18 cellular contexts compared by ENCODE assay signal in genomic region chr10:13739178-13739577, GRCh38.
DNase-seq lines count a peak whose midpoint lies in the region; ATAC-seq and TF ChIP-seq lines count a peak whose summit lies in the region.
"Had no signal": no experiment of that assay in that cellular context is flagged by ENCODE, and none has a peak within 500 bp of the region (broad histone marks: within the 10 kb centered on the region; RNA-seq: fewer than 3 reads in every experiment).

No MANE protein-coding gene starts in this region.

- H4K20me1 ChIP-seq in IMR-90 (ENCODE audit: insufficient read depth, low read length) = no peaks in the 10 kb centered on the region

- no peak for TF ChIP-seq POLR2A in IMR-90 (IDR thresholded peaks at IDR 0.05; ENCODE audit: low read depth, low read length)

- peaks cover 3% of the 10 kb centered on the region; the same call in 1 of the 2 replicates for H3K9me1 ChIP-seq in IMR-90 (ENCODE audit: insufficient read depth, low read length)

- intact Hi-C loops in IMR-90 (cut with micrococcal nuclease) = no loop called here

- no peak overlapping the region for H3K14ac ChIP-seq in IMR-90 (replicated peaks; ENCODE audit: low read depth, low read length)

- POLR2A ChIA-PET in IMR-90 (lab: Charles Lee; ENCODE audit: unreplicated experiment) = no interaction called here

- no peak overlapping the region for H2BK20ac ChIP-seq in IMR-90 (ENCODE audit: low read depth, low read length)

- no peak overlapping the region for H2AK5ac ChIP-seq in IMR-90 (ENCODE audit: low read depth, low read length)

- no TSS peak for BruUV-seq in IMR-90 (replicated peaks; lab: Mats Ljungman, UMichigan)

- no peak overlapping the region for H4K5ac ChIP-seq in IMR-90 (ENCODE audit: low read depth, low read length)

- no peak overlapping the region for H3K4me3 Mint-ChIP-seq in nephron
- H3K4me3 Mint-ChIP-seq: H9 had no signal

- H3K4me3 ChIP-seq in IMR-90 (ENCODE audit: insufficient read depth, low read depth, low read length) (no peak overlapping the region), SJCRH30 (no peak overlapping the region)
- H3K4me3 ChIP-seq: PC-9, SK-N-MC had no signal

- H3K27me3 ChIP-seq in IMR-90 (ENCODE audit: control insufficient read depth, insufficient read depth, low read length) (no peaks in the 10 kb centered on the region), SJCRH30 (no peaks in the 10 kb centered on the region)

- peaks cover 66% of the 10 kb centered on the region for H3K36me3 Mint-ChIP-seq in nephron (ENCODE audit: low read depth)

- H3K27me3 Mint-ChIP-seq in nephron (ENCODE audit: low read depth) = no peaks in the 10 kb centered on the region

- no peak overlapping the region for H4K91ac ChIP-seq in IMR-90 (ENCODE audit: insufficient read depth, low read depth, low read length)

- no peak for TF ChIP-seq RAD21 in IMR-90 (IDR thresholded peaks at IDR 0.05; ENCODE audit: low read length)

- peak overlapping the region in 2 of 3 experiments; percentile 24 to 63 for H3K27ac Mint-ChIP-seq in nephron

- dilution Hi-C loops in IMR-90 (cut with HindIII; ENCODE audit: low sequenced_read_pairs, unreplicated experiment) = no loop called here

- H2BK5ac ChIP-seq in IMR-90 (ENCODE audit: low read depth, low read length, poor library complexity, severe bottlenecking) = no peak overlapping the region

- H3K27ac ChIP-seq in IMR-90 (ENCODE audit: insufficient read depth, low read length) = no peak overlapping the region
- no peak overlapping the region for H3K27ac ChIP-seq in SJCRH30
- H3K27ac ChIP-seq: 22Rv1, PC-9, SK-N-MC had no signal

- no peak overlapping the region for H2AK9ac ChIP-seq in IMR-90 (replicated peaks; ENCODE audit: low read depth, low read length, poor library complexity)

- no peak overlapping the region for H3K4me2 ChIP-seq in IMR-90 (ENCODE audit: low read depth, low read length)
- H3K4me2 ChIP-seq: PC-9 had no signal

- H3K9me3 ChIP-seq in IMR-90 (ENCODE audit: control insufficient read depth, insufficient read depth, low read length) (no peaks in the 10 kb centered on the region), SJCRH30 (replicated peaks) (no peaks in the 10 kb centered on the region)

- H4K8ac ChIP-seq in IMR-90 (ENCODE audit: low read depth in 2 of 2, low read length in 2 of 2) = no peak overlapping the region

- no peak overlapping the region for H2AFZ ChIP-seq in IMR-90 (replicated peaks; ENCODE audit: low read length, poor library complexity)
- H2AFZ ChIP-seq: PC-9 had no signal

- 0 out of 2 replicates have a peak overlapping the region, but pooled peaks have one; percentile 4 for H3K23ac ChIP-seq in IMR-90 (ENCODE audit: low read depth, low read length)

- peaks cover 3% of the 10 kb centered on the region for H3K36me3 ChIP-seq in IMR-90 (ENCODE audit: control insufficient read depth, insufficient read depth, low read length)
- H3K36me3 ChIP-seq in SJCRH30 = peaks cover 3% of the 10 kb centered on the region; the same call in 1 of the 2 replicates

- CTCF ChIA-PET in IMR-90 (lab: Yijun Ruan, JAX) = no interaction called here

- no peaks in the 10 kb centered on the region for H3K4me1 ChIP-seq in IMR-90 (ENCODE audit: control insufficient read depth, insufficient read depth, low read length)
- peaks cover 33% of the 10 kb centered on the region for H3K4me1 ChIP-seq in SJCRH30

- no peak for TF ChIP-seq CTCF in IMR-90 (conservative IDR thresholded peaks at IDR 0.05; ENCODE audit: low read depth, low read length)
- TF ChIP-seq CTCF in nephron (IDR thresholded peaks at IDR 0.05; ENCODE audit: unreplicated experiment in 3 of 3) = no peak

- no CpG with 5 or more reads among the region's 2 CpGs for WGBS in IMR-90 (ENCODE audit: extremely low coverage in 2 of 2, insufficient read length in 1 of 2), 2 experiments

- H2BK120ac ChIP-seq in IMR-90 (ENCODE audit: low read depth, low read length) = no peak overlapping the region

- peak; percentile 19 for DNase-seq in DMS 273 (lab: John Stamatoyannopoulos, UW; ENCODE audit: unreplicated experiment)
- no peak for DNase-seq in DMS 273 treated with DMSO at 0.1 percent for 48 hours (lab: John Stamatoyannopoulos, UW)
- no peak for DNase-seq in IMR-90
- DNase-seq in SJCRH30 = peak; percentile 54 to 84
- DNase-seq in HUDEP-2 (lab: John Stamatoyannopoulos, UW; ENCODE audit: unreplicated experiment in 76 of 76) = no peak
- no peak for DNase-seq in AML-193 (lab: John Stamatoyannopoulos, UW)
- no peak for DNase-seq in SW 1271 (lab: John Stamatoyannopoulos, UW)
- DNase-seq: C1 segment of cervical spinal cord, H9, Kasumi-1, NCI-H1436, NCI-H2029 treated with DMSO at 0.1 percent for 48 hours, NCI-H510A, NCI-H774, PC-9 had no signal

- no peak overlapping the region for H3K4ac ChIP-seq in IMR-90 (ENCODE audit: low read depth, low read length)

- no peaks in the 10 kb centered on the region for H3K9me3 Mint-ChIP-seq in nephron
- H3K9me3 Mint-ChIP-seq: H9 had no signal

- H2BK15ac ChIP-seq in IMR-90 (ENCODE audit: low read depth, low read length) = no peak overlapping the region

- ATAC-seq in IMR-90 (ENCODE audit: low read depth) = no peak

- in situ Hi-C loops in IMR-90 (cut with MboI; ENCODE audit: low sequenced_read_pairs) = no loop called here

- H3K56ac ChIP-seq in IMR-90 (ENCODE audit: extremely low read depth, insufficient read depth, low read length) = no peak overlapping the region

- no peaks in the 10 kb centered on the region; a peak in 1 of 4 replicates for H3K79me1 ChIP-seq in IMR-90 (ENCODE audit: low read depth in 1 of 2, low read length in 2 of 2)

- H3K9ac ChIP-seq in IMR-90 (ENCODE audit: low read depth, low read length) = no peak overlapping the region

- H3K4me1 Mint-ChIP-seq in nephron = peaks cover 37% of the 10 kb centered on the region

- no peak overlapping the region for H3K18ac ChIP-seq in IMR-90 (ENCODE audit: low read depth, low read length)

TF ChIP-seq in IMR-90, 13 proteins besides CTCF, POLR2A, EP300 and RAD21:
- TF ChIP-seq MAZ (IDR thresholded peaks at IDR 0.05; ENCODE audit: borderline replicate concordance, low read depth, low read length) (no peak), CHD1 (IDR thresholded peaks at IDR 0.05; ENCODE audit: low read depth, low read length) (no peak), USF2 (IDR thresholded peaks at IDR 0.05; ENCODE audit: low read depth, low read length) (no peak), BHLHE40 (IDR thresholded peaks at IDR 0.05; ENCODE audit: low read depth, low read length) (no peak), RCOR1 (IDR thresholded peaks at IDR 0.05; ENCODE audit: insufficient replicate concordance, low read length) (no peak), NFE2L2 (IDR thresholded peaks at IDR 0.05; ENCODE audit: low read depth, low read length) (no peak), CEBPB (IDR thresholded peaks at IDR 0.05; ENCODE audit: low read depth, low read length) (no peak), FOS (IDR thresholded peaks at IDR 0.05; ENCODE audit: low read depth, low read length) (no peak), RFX5 (IDR thresholded peaks at IDR 0.05; ENCODE audit: low read depth, low read length) (no peak), MXI1 (IDR thresholded peaks at IDR 0.05; ENCODE audit: borderline replicate concordance, low read depth, low read length) (no peak), MAFK (IDR thresholded peaks at IDR 0.05; ENCODE audit: low read depth, low read length) (no peak), SMC3 (IDR thresholded peaks at IDR 0.05; ENCODE audit: low read depth, low read length) (no peak), ELK1 (IDR thresholded peaks at IDR 0.05; ENCODE audit: borderline replicate concordance, low read depth, low read length) (no peak)

Comparison
In these comparisons a context has a peak if more than half of its experiments do, and no peak if none do; other contexts are left out.
1. DNase-seq: peak in DMS 273 (single experiment) and SJCRH30 (2 of 2); none in DMS 273 treated with DMSO at 0.1 percent for 48 hours (single experiment), IMR-90 (single experiment), HUDEP-2 (0 of 76), AML-193 (0 of 2) and SW 1271 (0 of 2).